ENCODE assay signal across 15 cellular contexts in the genomic region with DNA sequence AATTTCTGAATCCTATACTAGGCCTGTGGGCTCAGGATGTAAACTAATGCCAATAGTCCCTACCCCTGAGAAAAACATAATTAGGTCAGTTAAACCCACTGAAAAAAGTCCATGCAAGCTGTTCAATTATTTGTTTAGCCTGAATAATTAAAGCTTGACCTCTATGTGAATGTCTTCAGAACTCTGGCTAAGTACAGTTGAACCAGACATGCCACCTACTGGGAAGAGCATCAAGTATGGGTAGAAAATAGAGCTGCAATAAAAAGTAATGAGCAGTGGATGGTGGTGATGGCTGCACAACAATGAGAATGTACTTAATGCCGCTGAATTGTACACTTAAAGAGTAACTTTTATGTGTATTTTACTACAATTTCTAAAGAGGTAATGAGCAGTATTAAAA. TPM values are rescaled to one million over a fixed set of nuclear protein-coding genes. Genes with fewer than 3 reads are reported as not detected.
DNase-seq lines count a peak whose midpoint lies in the region; ATAC-seq and TF ChIP-seq lines count a peak whose summit lies in the region.
"Had no signal": no experiment of that assay in that cellular context is flagged by ENCODE, and none has a peak within 500 bp of the region (broad histone marks: within the 10 kb centered on the region; RNA-seq: fewer than 3 reads in every experiment).

No MANE protein-coding gene starts in this region.

- H3K9me3 Mint-ChIP-seq in T-helper 2 cell treated with Interferon-gamma antibody and Interleukin-4, amounts not matched to agents 5 μg/mL and 100 μg/mL, for 36 hours = no peaks in the 10 kb centered on the region
- H3K9me3 Mint-ChIP-seq in naive thymus-derived CD8-positive, alpha-beta T cell = no peaks in the 10 kb centered on the region
- H3K9me3 Mint-ChIP-seq: effector memory CD8-positive, alpha-beta T cell; type B pancreatic cell had no signal

- peak; percentile 57 for ATAC-seq in Right ventricle myocardium inferior
- ATAC-seq in heart left ventricle = peak; percentile 57 to 71 (median 64)
- no peak for ATAC-seq in naive thymus-derived CD8-positive, alpha-beta T cell
- ATAC-seq: effector memory CD8-positive, alpha-beta T cell had no signal

- intact Hi-C loops in Right ventricle myocardium inferior (cut with DNase I) = no loop called here
- intact Hi-C loops in heart left ventricle (cut with DNase I) = no loop called here
- intact Hi-C loops in ovary (cut with DNase I) = no loop called here

- no peak for DNase-seq in Right ventricle myocardium inferior (ENCODE audit: missing footprints)
- no peak for DNase-seq in right atrium auricular region (ENCODE audit: low spot score)
- DNase-seq in NCI-H82 treated with DMSO at 0.1 percent for 48 hours (lab: John Stamatoyannopoulos, UW; ENCODE audit: unreplicated experiment) = peak; percentile 39
- DNase-seq in heart left ventricle = no peak
- DNase-seq in activated gamma-delta T cell treated with Interleukin-2 at 50 U/mL for 16 hours = no peak
- no peak for DNase-seq in T-helper 2 cell treated with Interferon-gamma antibody and Interleukin-4, amounts not matched to agents 5 μg/mL and 100 μg/mL, for 36 hours (ENCODE audit: low spot score)
- DNase-seq in ovary = no peak
- DNase-seq in naive thymus-derived CD8-positive, alpha-beta T cell = no peak
- DNase-seq: activated CD4-positive, alpha-beta T cell treated with anti-CD3 and anti-CD28 coated beads for 1 hour; DMS79; effector memory CD8-positive, alpha-beta T cell; IMR-90 had no signal

- TF ChIP-seq EP300 in ovary (IDR thresholded peaks at IDR 0.05) = no peak

- no peak overlapping the region for H3K4me3 ChIP-seq in right atrium auricular region
- no peak overlapping the region for H3K4me3 ChIP-seq in heart left ventricle
- no peak overlapping the region for H3K4me3 ChIP-seq in ovary
- H3K4me3 ChIP-seq: HAP-1, SJSA1 had no signal

- no peaks in the 10 kb centered on the region for H3K9me3 ChIP-seq in right atrium auricular region
- H3K9me3 ChIP-seq in heart left ventricle = peaks cover 0 to 4% (median 0%) of the 10 kb centered on the region in 12 donors
- no peaks in the 10 kb centered on the region for H3K9me3 ChIP-seq in ovary
- H3K9me3 ChIP-seq: HAP-1, SJSA1 had no signal

- H3K27ac Mint-ChIP-seq in T-helper 2 cell treated with Interferon-gamma antibody and Interleukin-4, amounts not matched to agents 5 μg/mL and 100 μg/mL, for 36 hours = no peak overlapping the region
- H3K27ac Mint-ChIP-seq in naive thymus-derived CD8-positive, alpha-beta T cell = no peak overlapping the region
- H3K27ac Mint-ChIP-seq: type B pancreatic cell had no signal

- no peaks in the 10 kb centered on the region for H3K27me3 Mint-ChIP-seq in T-helper 2 cell treated with Interferon-gamma antibody and Interleukin-4, amounts not matched to agents 5 μg/mL and 100 μg/mL, for 36 hours (ENCODE audit: low read depth)
- no peaks in the 10 kb centered on the region for H3K27me3 Mint-ChIP-seq in naive thymus-derived CD8-positive, alpha-beta T cell
- H3K27me3 Mint-ChIP-seq: effector memory CD8-positive, alpha-beta T cell; type B pancreatic cell had no signal

- 88 to 94% (median 89%) methylated on average over 1 of the region's 1 CpG for WGBS in heart left ventricle, 4 donors
- 100% methylated on average over 1 of the region's 1 CpG for WGBS in ovary, 3 donors

- TF ChIP-seq POLR2A in heart left ventricle (IDR thresholded peaks at IDR 0.05) = no peak
- TF ChIP-seq POLR2A in ovary (IDR thresholded peaks at IDR 0.05) = no peak

- no peaks in the 10 kb centered on the region for H3K36me3 ChIP-seq in right atrium auricular region
- H3K36me3 ChIP-seq in heart left ventricle = no peaks in the 10 kb centered on the region
- no peaks in the 10 kb centered on the region for H3K36me3 ChIP-seq in ovary
- H3K36me3 ChIP-seq: HAP-1, SJSA1 had no signal

- H3K4me3 Mint-ChIP-seq in T-helper 2 cell treated with Interferon-gamma antibody and Interleukin-4, amounts not matched to agents 5 μg/mL and 100 μg/mL, for 36 hours = no peak overlapping the region
- no peak overlapping the region for H3K4me3 Mint-ChIP-seq in naive thymus-derived CD8-positive, alpha-beta T cell
- H3K4me3 Mint-ChIP-seq: type B pancreatic cell had no signal

- H3K4me1 ChIP-seq in right atrium auricular region (peaks cover 0 to 13% of the 10 kb centered on the region in 2 donors), heart left ventricle (peaks cover 0 to 20% (median 4%) of the 10 kb centered on the region in 12 donors), ovary (ENCODE audit: insufficient read depth) (no peaks in the 10 kb centered on the region)
- H3K4me1 ChIP-seq: HAP-1 had no signal

- TF ChIP-seq CTCF in right atrium auricular region (IDR thresholded peaks at IDR 0.05) (peak in 1 of 2 donors; percentile 38), heart left ventricle (IDR thresholded peaks at IDR 0.05) (peak in 6 of 12 donors; percentile 7 to 34 (median 19)), ovary (IDR thresholded peaks at IDR 0.05) (no peak)

- H3K27ac ChIP-seq in right atrium auricular region = no peak overlapping the region
- H3K27ac ChIP-seq in heart left ventricle = no peak overlapping the region
- no peak overlapping the region for H3K27ac ChIP-seq in ovary
- H3K27ac ChIP-seq: SJSA1 had no signal

- H3K36me3 Mint-ChIP-seq in T-helper 2 cell treated with Interferon-gamma antibody and Interleukin-4, amounts not matched to agents 5 μg/mL and 100 μg/mL, for 36 hours (ENCODE audit: low read depth) = no peaks in the 10 kb centered on the region
- H3K36me3 Mint-ChIP-seq in naive thymus-derived CD8-positive, alpha-beta T cell = no peaks in the 10 kb centered on the region
- H3K36me3 Mint-ChIP-seq: type B pancreatic cell had no signal

- POLR2A ChIA-PET in naive thymus-derived CD8-positive, alpha-beta T cell (lab: Charles Lee) = no interaction called here

- peaks cover 8% of the 10 kb centered on the region for H3K4me1 Mint-ChIP-seq in T-helper 2 cell treated with Interferon-gamma antibody and Interleukin-4, amounts not matched to agents 5 μg/mL and 100 μg/mL, for 36 hours (ENCODE audit: low read depth)
- peaks cover 2 to 10% (median 7%) of the 10 kb centered on the region in 4 donors for H3K4me1 Mint-ChIP-seq in naive thymus-derived CD8-positive, alpha-beta T cell

- H3K27me3 ChIP-seq in right atrium auricular region (no peaks in the 10 kb centered on the region), heart left ventricle (no peaks in the 10 kb centered on the region), ovary (no peaks in the 10 kb centered on the region)
- H3K27me3 ChIP-seq: SJSA1 had no signal

RNA-seq across cellular contexts. Expression of gene SLC19A2, which starts 23.6 kb away (rescaled TPM):
- total RNA-seq in Right ventricle myocardium inferior = 16.5 TPM
- total RNA-seq in right atrium auricular region = 10 to 100 TPM; 23.5 to 24.1 TPM
- total RNA-seq in heart left ventricle = 10 to 100 TPM in 6 of 9 donors, 1 to 10 TPM in 3; 8.2 to 27.3 (median 13.8) TPM
- 10 to 100 TPM; 14.9 to 67.2 TPM for polyA plus RNA-seq in heart left ventricle
- total RNA-seq in ovary = 10 to 100 TPM in 6 of 7 donors, 1 to 10 TPM in 1; 9.1 to 28.6 (median 12.1) TPM
- 1 to 10 TPM; 6.5 to 7.6 TPM for polyA plus RNA-seq in ovary
- 1 to 10 TPM; 5.4 TPM for total RNA-seq in naive thymus-derived CD8-positive, alpha-beta T cell
- polyA plus RNA-seq in naive thymus-derived CD8-positive, alpha-beta T cell = under 1 TPM; 0.19 to 0.29 (median 0.24) TPM

Comparison
In these comparisons a context has a peak if more than half of its experiments do, and no peak if none do; other contexts are left out.
1. ATAC-seq: peak in Right ventricle myocardium inferior (single experiment) and heart left ventricle (4 of 4); none in naive thymus-derived CD8-positive, alpha-beta T cell (0 of 2).